ENCODE assay signal across 8 cellular contexts in genomic region chr5:75681125-75681830, GRCh38. TPM values are rescaled to one million over a fixed set of nuclear protein-coding genes. Genes with fewer than 3 reads are reported as not detected.
DNase-seq lines count a peak whose midpoint lies in the region; ATAC-seq, FAIRE-seq and TF ChIP-seq lines count a peak whose summit lies in the region.

No MANE protein-coding gene starts in this region.

- TF ChIP-seq POLR2A in GM18505 (IDR thresholded peaks at IDR 0.05; ENCODE audit: borderline replicate concordance, extremely low read depth, insufficient read depth, insufficient read length): no peak

- 24 to 32% methylated on average over 2 of the region's 2 CpGs for WGBS in pancreas, 2 donors

- ATAC-seq in pancreas (peak in 3 of 4 donors; percentile 69 to 75 (median 70)), HG02970 (IDR thresholded peaks at IDR 0.05; ENCODE audit: low FRiP score, unreplicated experiment) (no peak), GM18505 (IDR thresholded peaks at IDR 0.05; ENCODE audit: unreplicated experiment) (no peak)

- H3K27me3 ChIP-seq in pancreas: no peaks in the 10 kb centered on the region

- peak overlapping the region in 1 of 4 donors; percentile 33 for H3K27ac ChIP-seq in pancreas

- no peaks in the 10 kb centered on the region for H3K36me3 ChIP-seq in pancreas

- H3K4me1 ChIP-seq in pancreas: peaks cover 0 to 22% (median 13%) of the 10 kb centered on the region in 3 donors

- no peaks in the 10 kb centered on the region for H3K9me3 ChIP-seq in pancreas

- TF ChIP-seq CTCF in HFF-Myc (IDR thresholded peaks at IDR 0.05; ENCODE audit: low read depth, low read length, missing control alignments) (peak; percentile 35), epithelial cell of proximal tubule (conservative IDR thresholded peaks at IDR 0.05; ENCODE audit: low read depth, low read length) (peak; percentile 54), pancreas (IDR thresholded peaks at IDR 0.05) (peak; percentile 51 to 77 (median 64))

- DNase-seq in CD1c-positive myeloid dendritic cell (ENCODE audit: extremely low spot score): peak; percentile 63
- peak; percentile 32 for DNase-seq in HFF-Myc (ENCODE audit: extremely low read depth, low read depth)
- DNase-seq in RPMI7951 (ENCODE audit: low read depth): peak; percentile 44
- DNase-seq in epithelial cell of proximal tubule (ENCODE audit: low read depth): no peak
- DNase-seq in pancreas: no peak
- DNase-seq in effector CD4-positive, alpha-beta T cell: no peak

- intact Hi-C loops in pancreas (cut with DNase I): no loop called here

- H3K4me3 ChIP-seq in HFF-Myc (replicated peaks; ENCODE audit: low read depth, low read length): no peak overlapping the region
- H3K4me3 ChIP-seq in epithelial cell of proximal tubule (ENCODE audit: low read depth, low read length): peak overlapping the region; percentile 15
- no peak overlapping the region for H3K4me3 ChIP-seq in pancreas

- FAIRE-seq in pancreas (lab: Jason Lieb, UNC): peak; percentile 98

RNA-seq across cellular contexts. Expression of gene POC5, which starts 36.0 kb away (rescaled TPM):
- 25.1 and 35.0 TPM in 2 replicates for total RNA-seq in RPMI7951 (2014; rRNA removed; shearing (Covaris generic))
- total RNA-seq in epithelial cell of proximal tubule (13.7 and 21.9 TPM in 2 replicates), pancreas (1 to 10 TPM; 2.6 to 5.5 (median 4.0) TPM)
- 1 to 10 TPM; 5.7 to 6.9 TPM for polyA plus RNA-seq in pancreas

Comparison
In these comparisons a context has a peak if more than half of its experiments do, and no peak if none do; other contexts are left out.
1. DNase-seq: peak in CD1c-positive myeloid dendritic cell (single experiment), HFF-Myc (single experiment) and RPMI7951 (single experiment); none in epithelial cell of proximal tubule (single experiment), pancreas (0 of 6) and effector CD4-positive, alpha-beta T cell (single experiment).
2. ATAC-seq: peak in pancreas (3 of 4); none in HG02970 (single experiment) and GM18505 (single experiment).
3. Peak in every context shown above with its lines, with median percentiles within 50 percentile points of each other: CTCF ChIP-seq.